In genomic region chr11:125443767-125444311, GRCh38 we compare ENCODE assay signal across 14 cellular contexts. TPM values are rescaled to one million over a fixed set of nuclear protein-coding genes. Genes with fewer than 3 reads are reported as not detected.
DNase-seq lines count a peak whose midpoint lies in the region; ATAC-seq, FAIRE-seq and TF ChIP-seq lines count a peak whose summit lies in the region.
"Had no signal": no experiment of that assay in that cellular context is flagged by ENCODE, and none has a peak within 500 bp of the region (broad histone marks: within the 10 kb centered on the region; RNA-seq: fewer than 3 reads in every experiment).

No MANE protein-coding gene starts in this region.

- FAIRE-seq in GM12892 (lab: Jason Lieb, UNC) = peak; percentile 46
- FAIRE-seq: colon had no signal

- no peak for TF ChIP-seq CTCF in WTC11 (IDR thresholded peaks at IDR 0.05)

- H3K4me1 Mint-ChIP-seq in WTC11 = peaks cover 46% of the 10 kb centered on the region
- H3K4me1 Mint-ChIP-seq: activated CD4-positive, alpha-beta memory T cell treated with anti-CD3 and anti-CD28 coated beads, Interleukin-2, amount 10 ng/mL, durations not matched to agents 7 days and 5 days had no signal

- H3K4me3 Mint-ChIP-seq in WTC11 = peak overlapping the region; percentile 53
- H3K4me3 Mint-ChIP-seq: activated CD4-positive, alpha-beta memory T cell treated with anti-CD3 and anti-CD28 coated beads, Interleukin-2, amount 10 ng/mL, durations not matched to agents 7 days and 5 days had no signal

- no peaks in the 10 kb centered on the region for H3K9me3 Mint-ChIP-seq in WTC11
- H3K9me3 Mint-ChIP-seq: activated CD4-positive, alpha-beta memory T cell treated with anti-CD3 and anti-CD28 coated beads, Interleukin-2, amount 10 ng/mL, durations not matched to agents 7 days and 5 days had no signal

- no peak for DNase-seq in GM12892 (ENCODE audit: insufficient read length)
- DNase-seq in WTC11 (ENCODE audit: low spot score) = peak; percentile 43
- DNase-seq in Right ventricle myocardium superior = no peak
- peak; percentile 71 for DNase-seq in mesenteric fat pad (ENCODE audit: low spot score)
- no peak for DNase-seq in AG08396 (ENCODE audit: low spot score)
- no peak for DNase-seq in stimulated activated CD8-positive, alpha-beta memory T cell treated with anti-CD3 and anti-CD28 coated beads, Interleukin-4, amount 100 ng/mL, for 48 hours
- DNase-seq: ACHN; activated CD4-positive, alpha-beta memory T cell treated with anti-CD3 and anti-CD28 coated beads, Interleukin-2, amount 10 ng/mL, durations not matched to agents 7 days and 5 days; kidney glomerular epithelial cell; NCI-H1436; NCI-H510A treated with DMSO at 0.1 percent for 48 hours had no signal

- ATAC-seq in WTC11 = peak; percentile 78
- peak; percentile 93 for ATAC-seq in Right ventricle myocardium superior (ENCODE audit: poor library complexity)
- no peak for ATAC-seq in HG02938 (IDR thresholded peaks at IDR 0.05; ENCODE audit: unreplicated experiment)
- no peak for ATAC-seq in GM21423 (IDR thresholded peaks at IDR 0.05; ENCODE audit: unreplicated experiment)

- CTCF ChIA-PET in WTC11 (lab: Charles Lee) = interaction anchor here (0.8 to 2.0 kb wide), 8 partner anchors 20 to 353 kb away, joined by 3 to 10 read pairs (median 3); partner anchors contain the start of genes EI24 and FEZ1

- H3K27me3 Mint-ChIP-seq in WTC11 (ENCODE audit: low read depth) = no peaks in the 10 kb centered on the region; the same call in 1 of the 2 replicates

- no peak for TF ChIP-seq POLR2A in GM12892 (IDR thresholded peaks at IDR 0.05; ENCODE audit: low read depth, low read length)

- intact Hi-C loops in Right ventricle myocardium superior (cut with DNase I) = no loop called here

- H3K36me3 Mint-ChIP-seq in WTC11 = no peaks in the 10 kb centered on the region

- peak overlapping the region; percentile 99 for H3K27ac Mint-ChIP-seq in WTC11
- H3K27ac Mint-ChIP-seq: activated CD4-positive, alpha-beta memory T cell treated with anti-CD3 and anti-CD28 coated beads, Interleukin-2, amount 10 ng/mL, durations not matched to agents 7 days and 5 days had no signal

- POLR2A ChIA-PET in WTC11 (lab: Charles Lee) = interaction anchor here (0.6 to 0.7 kb wide), 2 partner anchors 9 to 10 kb away, joined by 3 read pairs; no protein-coding TSS in a partner anchor

TF ChIP-seq in WTC11, 78 proteins besides CTCF, POLR2A, EP300 and RAD21:
- 0 out of 2 replicates have a peak, but pooled peaks have one; percentile 12 for TF ChIP-seq FOXP4 (CRISPR knock-in tag; IDR thresholded peaks at IDR 0.05)
- TF ChIP-seq, protein P1, sequence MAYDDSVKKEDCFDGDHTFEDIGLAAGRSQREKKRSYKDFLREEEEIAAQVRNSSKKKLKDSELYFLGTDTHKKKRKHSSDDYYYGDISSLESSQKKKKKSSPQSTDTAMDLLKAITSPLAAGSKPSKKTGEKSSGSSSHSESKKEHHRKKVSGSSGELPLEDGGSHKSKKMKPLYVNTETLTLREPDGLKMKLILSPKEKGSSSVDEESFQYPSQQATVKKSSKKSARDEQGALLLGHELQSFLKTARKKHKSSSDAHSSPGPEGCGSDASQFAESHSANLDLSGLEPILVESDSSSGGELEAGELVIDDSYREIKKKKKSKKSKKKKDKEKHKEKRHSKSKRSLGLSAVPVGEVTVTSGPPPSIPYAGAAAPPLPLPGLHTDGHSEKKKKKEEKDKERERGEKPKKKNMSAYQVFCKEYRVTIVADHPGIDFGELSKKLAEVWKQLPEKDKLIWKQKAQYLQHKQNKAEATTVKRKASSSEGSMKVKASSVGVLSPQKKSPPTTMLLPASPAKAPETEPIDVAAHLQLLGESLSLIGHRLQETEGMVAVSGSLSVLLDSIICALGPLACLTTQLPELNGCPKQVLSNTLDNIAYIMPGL (CRISPR knock-in tag; IDR thresholded peaks at IDR 0.05) = no peak
- TF ChIP-seq GTF2I (CRISPR knock-in tag; conservative IDR thresholded peaks at IDR 0.05) = no peak
- peak; percentile 50; the same call in 1 of the 2 replicates for TF ChIP-seq ETV6 (CRISPR knock-in tag; IDR thresholded peaks at IDR 0.05)
- TF ChIP-seq OVOL2 (CRISPR knock-in tag; IDR thresholded peaks at IDR 0.05; ENCODE audit: borderline replicate concordance) = no peak
- TF ChIP-seq ZBTB21 (CRISPR knock-in tag; IDR thresholded peaks at IDR 0.05; ENCODE audit: borderline replicate concordance) = 0 out of 2 replicates have a peak, but pooled peaks have one; percentile 45
- 0 out of 2 replicates have a peak, but pooled peaks have one; percentile 25 for TF ChIP-seq CREM (CRISPR knock-in tag; IDR thresholded peaks at IDR 0.05)
- TF ChIP-seq TP53 (CRISPR knock-in tag; IDR thresholded peaks at IDR 0.05) = no peak

RNA-seq across cellular contexts. Expression of gene FEZ1, which starts 52.2 kb away (rescaled TPM):
- polyA plus RNA-seq in GM12892 (2012; ENCODE audit: missing spikeins) = 10.6 TPM
- total RNA-seq in WTC11 (2021) (33.2 to 46.1 TPM (median 36.4 TPM) in 3 replicates), Right ventricle myocardium superior (41.9 TPM), mesenteric fat pad (17.1 TPM)

Comparison
In these comparisons a context has a peak if more than half of its experiments do, and no peak if none do; other contexts are left out.
1. DNase-seq: peak in WTC11 (single experiment) and mesenteric fat pad (single experiment); none in GM12892 (single experiment), Right ventricle myocardium superior (single experiment), AG08396 (single experiment) and stimulated activated CD8-positive, alpha-beta memory T cell treated with anti-CD3 and anti-CD28 coated beads, Interleukin-4, amount 100 ng/mL, for 48 hours (single experiment).
2. ATAC-seq: peak in WTC11 (single experiment) and Right ventricle myocardium superior (single experiment); none in HG02938 (single experiment) and GM21423 (single experiment).